ENCODE assay signal across 8 cellular contexts in genomic region chr12:132711169-132711843, GRCh38. TPM values are rescaled to one million over a fixed set of nuclear protein-coding genes. Genes with fewer than 3 reads are reported as not detected.
A peak's percentile ranks its signal among the peaks of the same experiment; 100 is the strongest.
DNase-seq lines count a peak whose midpoint lies in the region; ATAC-seq and TF ChIP-seq lines count a peak whose summit lies in the region.

No MANE protein-coding gene starts in this region.

- H3K36me3 Mint-ChIP-seq in CD4-positive, alpha-beta memory T cell = peaks cover 11 to 22% of the 10 kb centered on the region in 2 donors
- H3K36me3 Mint-ChIP-seq in activated naive CD8-positive, alpha-beta T cell treated with anti-CD3 and anti-CD28 coated beads for 36 hours = peaks cover 32% of the 10 kb centered on the region

- peak overlapping the region; percentile 64 for H3K27ac ChIP-seq in CD4-positive, alpha-beta memory T cell (ENCODE audit: low read depth, low read length)

- H3K4me3 ChIP-seq in CD4-positive, alpha-beta memory T cell (ENCODE audit: low read length in 2 of 2) = peak overlapping the region in 1 of 2 donors; percentile 66
- H3K4me3 ChIP-seq in LNCaP clone FGC (ENCODE audit: low read depth, low read length) = peak overlapping the region; percentile 92

- peak overlapping the region in 6 of 7 donors; percentile 19 to 72 (median 58) for H3K27ac Mint-ChIP-seq in CD4-positive, alpha-beta memory T cell
- H3K27ac Mint-ChIP-seq in activated naive CD8-positive, alpha-beta T cell treated with anti-CD3 and anti-CD28 coated beads for 36 hours = peak overlapping the region; percentile 72

- CTCF ChIA-PET in CD4-positive, alpha-beta memory T cell (lab: Charles Lee; ENCODE audit: partially characterized antibody) = interaction anchor here (1.2 kb wide), 1 partner anchor 57 kb away, joined by 3 read pairs; no protein-coding TSS in a partner anchor

- H3K4me1 ChIP-seq in CD4-positive, alpha-beta memory T cell (ENCODE audit: insufficient read depth, low read length) = peaks cover 28% of the 10 kb centered on the region

- H3K36me3 ChIP-seq in CD4-positive, alpha-beta memory T cell (ENCODE audit: insufficient read depth, low read length) = peaks cover 15% of the 10 kb centered on the region

- intact Hi-C loops in CD4-positive, alpha-beta memory T cell (cut with micrococcal nuclease) = loop anchor here (2.0 to 5.0 kb wide), 2 partner anchors 117 to 176 kb away; partner anchors contain the start of genes CHFR and GOLGA3

- H3K27me3 Mint-ChIP-seq in CD4-positive, alpha-beta memory T cell = no peaks in the 10 kb centered on the region
- no peaks in the 10 kb centered on the region for H3K27me3 Mint-ChIP-seq in activated naive CD8-positive, alpha-beta T cell treated with anti-CD3 and anti-CD28 coated beads for 36 hours

- peak; percentile 26 for ATAC-seq in GM21528 (IDR thresholded peaks at IDR 0.05; ENCODE audit: low FRiP score, unreplicated experiment)

- TF ChIP-seq CTCF in LNCaP clone FGC (IDR thresholded peaks at IDR 0.05; ENCODE audit: control insufficient read depth, extremely low read depth, insufficient read depth) = no peak

- peak overlapping the region; percentile 75 to 88 (median 83) for H3K4me3 Mint-ChIP-seq in CD4-positive, alpha-beta memory T cell
- peak overlapping the region; percentile 89 for H3K4me3 Mint-ChIP-seq in activated naive CD8-positive, alpha-beta T cell treated with anti-CD3 and anti-CD28 coated beads for 36 hours

- peaks cover 0 to 11% of the 10 kb centered on the region in 2 donors for H3K9me3 ChIP-seq in CD4-positive, alpha-beta memory T cell (ENCODE audit: control insufficient read depth in 1 of 2, low read length in 2 of 2)

- POLR2A ChIA-PET in CD4-positive, alpha-beta memory T cell (lab: Charles Lee; ENCODE audit: partially characterized antibody) = interaction anchor here (0.8 to 2.5 kb wide), 8 partner anchors 9 to 275 kb away, joined by 3 to 9 read pairs (median 4); partner anchors contain the start of genes GOLGA3 and ZNF26

- H3K27me3 ChIP-seq in CD4-positive, alpha-beta memory T cell (ENCODE audit: insufficient read depth, low read length) = no peaks in the 10 kb centered on the region

- DNase-seq in CD4-positive, alpha-beta memory T cell = no peak
- no peak for DNase-seq in LNCaP clone FGC (ENCODE audit: low read depth)
- peak; percentile 43 for DNase-seq in activated naive CD8-positive, alpha-beta T cell treated with anti-CD3 and anti-CD28 coated beads for 36 hours
- DNase-seq in iPS-NIHi7 (ENCODE audit: extremely low spot score) = peak; percentile 55
- DNase-seq in stimulated activated CD8-positive, alpha-beta memory T cell treated with anti-CD3 and anti-CD28 coated beads, Interleukin-12 subunit alpha, Interleukin-12 subunit beta, amount 100 ng/mL, for 4 hours (ENCODE audit: low read depth) = peak; percentile 15
- no peak for DNase-seq in inferior parietal cortex (ENCODE audit: extremely low spot score)
- DNase-seq in NCI-H2107 treated with DMSO at 0.1 percent for 48 hours (lab: John Stamatoyannopoulos, UW; ENCODE audit: unreplicated experiment) = no peak

- H3K9me3 Mint-ChIP-seq in CD4-positive, alpha-beta memory T cell = peaks cover 0 to 21% (median 14%) of the 10 kb centered on the region in 8 donors
- H3K9me3 Mint-ChIP-seq in activated naive CD8-positive, alpha-beta T cell treated with anti-CD3 and anti-CD28 coated beads for 36 hours = peaks cover 10% of the 10 kb centered on the region

- H3K4me1 Mint-ChIP-seq in CD4-positive, alpha-beta memory T cell = peaks cover 8 to 33% (median 19%) of the 10 kb centered on the region in 4 donors
- H3K4me1 Mint-ChIP-seq in activated naive CD8-positive, alpha-beta T cell treated with anti-CD3 and anti-CD28 coated beads for 36 hours = peaks cover 17% of the 10 kb centered on the region

RNA-seq across cellular contexts. Expression of gene PGAM5, which starts 0.7 kb away (rescaled TPM):
- 10 to 100 TPM; 23.8 to 28.1 TPM for total RNA-seq in CD4-positive, alpha-beta memory T cell
- 10 to 100 TPM in 1 of 2 donors, 1 to 10 TPM in 1; 7.2 to 29.7 TPM for polyA plus RNA-seq in CD4-positive, alpha-beta memory T cell
- total RNA-seq in activated naive CD8-positive, alpha-beta T cell treated with anti-CD3 and anti-CD28 coated beads for 36 hours = 100 to 1,000 TPM; 102 to 105 TPM

RNA-seq across cellular contexts. Expression of gene PXMP2, which starts 23.9 kb away (rescaled TPM):
- 1 to 10 TPM; 4.2 to 7.2 TPM for total RNA-seq in CD4-positive, alpha-beta memory T cell
- 10 to 100 TPM; 12.9 to 23.9 TPM for polyA plus RNA-seq in CD4-positive, alpha-beta memory T cell
- 10 to 100 TPM; 18.3 to 19.0 TPM for total RNA-seq in activated naive CD8-positive, alpha-beta T cell treated with anti-CD3 and anti-CD28 coated beads for 36 hours

RNA-seq across cellular contexts. Expression of gene POLE, which starts 24.2 kb away (rescaled TPM):
- 10 to 100 TPM; 69.5 to 75.4 TPM for total RNA-seq in CD4-positive, alpha-beta memory T cell
- polyA plus RNA-seq in CD4-positive, alpha-beta memory T cell = 1 to 10 TPM; 2.2 to 6.3 TPM
- 100 to 1,000 TPM; 117 to 123 TPM for total RNA-seq in activated naive CD8-positive, alpha-beta T cell treated with anti-CD3 and anti-CD28 coated beads for 36 hours

RNA-seq across cellular contexts. Expression of gene ANKLE2, which starts 50.3 kb away (rescaled TPM):
- total RNA-seq in CD4-positive, alpha-beta memory T cell = 100 to 1,000 TPM in 1 of 2 experiments, 10 to 100 TPM in 1; 95.6 to 101 TPM
- polyA plus RNA-seq in CD4-positive, alpha-beta memory T cell = 10 to 100 TPM; 21.0 to 44.4 TPM
- 10 to 100 TPM; 84.5 to 84.8 TPM for total RNA-seq in activated naive CD8-positive, alpha-beta T cell treated with anti-CD3 and anti-CD28 coated beads for 36 hours

Comparison
In these comparisons a context has a peak if more than half of its experiments do, and no peak if none do; other contexts are left out.
1. DNase-seq: peak in activated naive CD8-positive, alpha-beta T cell treated with anti-CD3 and anti-CD28 coated beads for 36 hours (single experiment), iPS-NIHi7 (single experiment) and stimulated activated CD8-positive, alpha-beta memory T cell treated with anti-CD3 and anti-CD28 coated beads, Interleukin-12 subunit alpha, Interleukin-12 subunit beta, amount 100 ng/mL, for 4 hours (single experiment); none in CD4-positive, alpha-beta memory T cell (0 of 5), LNCaP clone FGC (single experiment), inferior parietal cortex (single experiment) and NCI-H2107 treated with DMSO at 0.1 percent for 48 hours (single experiment).